Comparison of ENCODE assay signal across 2 cellular contexts in genomic region chr19:40780582-40780981, GRCh38.
TF ChIP-seq lines count a peak whose summit lies in the region.

No MANE protein-coding gene starts in this region.

TF ChIP-seq in HEK293, 187 proteins besides CTCF, POLR2A, EP300 and RAD21:
- TF ChIP-seq ZNF404 (tag by site-specific recombination; IDR thresholded peaks at IDR 0.05) (no peak), ZNF121 (tag by site-specific recombination; IDR thresholded peaks at IDR 0.05) (peak; percentile 90), ZNF174 (tag by site-specific recombination; IDR thresholded peaks at IDR 0.05) (no peak), ZNF473 (tag by site-specific recombination; IDR thresholded peaks at IDR 0.05) (no peak), PRDM1 (tag by site-specific recombination; IDR thresholded peaks at IDR 0.05) (peak; percentile 80), ZNF692 (tag by site-specific recombination; IDR thresholded peaks at IDR 0.05) (no peak), ZSCAN23 (tag by site-specific recombination; IDR thresholded peaks at IDR 0.05) (no peak), ZNF366 (tag by site-specific recombination; conservative IDR thresholded peaks at IDR 0.05) (peak; percentile 47; the same call in 1 of the 2 replicates)

TF ChIP-seq in GM12878, 131 proteins besides CTCF, POLR2A, EP300 and RAD21:
- no peak for TF ChIP-seq FOXM1 (IDR thresholded peaks at IDR 0.05; ENCODE audit: low read depth, low read length)
- no peak for TF ChIP-seq NRF1 (conservative IDR thresholded peaks at IDR 0.05; ENCODE audit: low read depth, low read length)
- TF ChIP-seq SMAD5 (IDR thresholded peaks at IDR 0.05; ENCODE audit: low read depth), result no peak
- TF ChIP-seq SMARCA5 (IDR thresholded peaks at IDR 0.05), result no peak
- no peak for TF ChIP-seq ASH2L (IDR thresholded peaks at IDR 0.05; ENCODE audit: borderline replicate concordance, low read depth)
- TF ChIP-seq FOS (IDR thresholded peaks at IDR 0.05; ENCODE audit: borderline replicate concordance, extremely low read depth, insufficient read length), result no peak
- no peak for TF ChIP-seq RUNX3 (IDR thresholded peaks at IDR 0.05; ENCODE audit: low read length)
- no peak for TF ChIP-seq ZNF384 (IDR thresholded peaks at IDR 0.05; ENCODE audit: borderline replicate concordance, low read depth, low read length)
- no peak for TF ChIP-seq MLLT1 (IDR thresholded peaks at IDR 0.05)
- TF ChIP-seq BHLHE40 (IDR thresholded peaks at IDR 0.05; ENCODE audit: borderline replicate concordance in 1 of 2, low read depth in 2 of 2, low read length in 1 of 2), result no peak
- TF ChIP-seq ATF3 (IDR thresholded peaks at IDR 0.05; ENCODE audit: borderline replicate concordance, extremely low read depth, low read depth, low read length), result no peak
- TF ChIP-seq CEBPB (IDR thresholded peaks at IDR 0.05; ENCODE audit: borderline replicate concordance in 1 of 2, low read depth in 2 of 2, low read length in 2 of 2), result no peak
- TF ChIP-seq SREBF2 (IDR thresholded peaks at IDR 0.05; ENCODE audit: low read length), result no peak
- no peak for TF ChIP-seq SUPT20H (IDR thresholded peaks at IDR 0.05; ENCODE audit: borderline replicate concordance, control insufficient read depth, low read depth, low read length)
- TF ChIP-seq IKZF1 (conservative IDR thresholded peaks at IDR 0.05), result no peak
- TF ChIP-seq RELB (IDR thresholded peaks at IDR 0.05; ENCODE audit: low read depth), result no peak
